10 cellular contexts compared by ENCODE assay signal in genomic region chr12:57079821-57080220, GRCh38. TPM values are rescaled to one million over a fixed set of nuclear protein-coding genes. Genes with fewer than 3 reads are reported as not detected.
DNase-seq lines count a peak whose midpoint lies in the region; ATAC-seq and TF ChIP-seq lines count a peak whose summit lies in the region.
"Had no signal": no experiment of that assay in that cellular context is flagged by ENCODE, and none has a peak within 500 bp of the region (broad histone marks: within the 10 kb centered on the region; RNA-seq: fewer than 3 reads in every experiment).

No MANE protein-coding gene starts in this region.

- H2BK12ac ChIP-seq in neuronal stem cell (ENCODE audit: low read length) = no peak overlapping the region

- no peak for TF ChIP-seq POLR2A in gastroesophageal sphincter (IDR thresholded peaks at IDR 0.05)
- TF ChIP-seq POLR2A in spleen (IDR thresholded peaks at IDR 0.05) = no peak

- ATAC-seq in gastroesophageal sphincter = no peak

- H4K20me1 ChIP-seq in SU-DHL-6 (ENCODE audit: low read depth, low read length) = no peaks in the 10 kb centered on the region

- DNase-seq in T-helper 2 cell treated with Interferon-gamma antibody and Interleukin-4, amounts not matched to agents 5 μg/mL and 100 μg/mL, for 36 hours (ENCODE audit: low spot score) = no peak
- DNase-seq in T-helper 2 cell (no peak), spleen (no peak), NCI-H1694 (lab: John Stamatoyannopoulos, UW) (no peak), neuronal stem cell (ENCODE audit: low spot score) (no peak), NCI-H1436 treated with DMSO at 0.1 percent for 48 hours (lab: John Stamatoyannopoulos, UW) (no peak)
- DNase-seq: NCI-H524 treated with DMSO at 0.1 percent for 48 hours had no signal

- H3K9ac ChIP-seq in SU-DHL-6 (ENCODE audit: low read length) (peak overlapping the region; percentile 50), neuronal stem cell (ENCODE audit: low read depth, low read length, poor library complexity) (no peak overlapping the region)

- no peak overlapping the region for H3K23ac ChIP-seq in neuronal stem cell (ENCODE audit: low read depth, low read length, poor library complexity)

- no peak overlapping the region for H3K4ac ChIP-seq in neuronal stem cell (ENCODE audit: low read length)

- no peak overlapping the region for H4K8ac ChIP-seq in neuronal stem cell (ENCODE audit: low read depth, low read length)

- H3K18ac ChIP-seq in neuronal stem cell (ENCODE audit: low read length) = no peak overlapping the region

- no peaks in the 10 kb centered on the region for H3K9me3 ChIP-seq in SU-DHL-6 (ENCODE audit: insufficient read depth, low read length)
- no peaks in the 10 kb centered on the region for H3K9me3 ChIP-seq in gastroesophageal sphincter
- H3K9me3 ChIP-seq in spleen = no peaks in the 10 kb centered on the region
- H3K9me3 ChIP-seq in neuronal stem cell (replicated peaks in 1 of 2; ENCODE audit: control insufficient read depth in 2 of 2, insufficient read depth in 1 of 2, low read depth in 1 of 2, low read length in 2 of 2) = no peaks in the 10 kb centered on the region

- TF ChIP-seq EP300 in gastroesophageal sphincter (IDR thresholded peaks at IDR 0.05) = no peak

- H3K4me1 ChIP-seq in gastroesophageal sphincter (peaks cover 0 to 25% (median 11%) of the 10 kb centered on the region in 3 donors), spleen (peaks cover 12 to 36% (median 25%) of the 10 kb centered on the region in 6 donors), neuronal stem cell (ENCODE audit: control insufficient read depth in 2 of 2, insufficient read depth in 1 of 2, low read depth in 1 of 2, low read length in 2 of 2) (peaks cover 0 to 4% of the 10 kb centered on the region in 2 donors)

- H2AFZ ChIP-seq in SU-DHL-6 (ENCODE audit: low read depth, low read length, severe bottlenecking) = no peak overlapping the region
- H2AFZ ChIP-seq in neuronal stem cell (ENCODE audit: low read length) = no peak overlapping the region

- H3K4me3 Mint-ChIP-seq in T-helper 2 cell treated with Interferon-gamma antibody and Interleukin-4, amounts not matched to agents 5 μg/mL and 100 μg/mL, for 36 hours = peak overlapping the region; percentile 99

- H3K27ac ChIP-seq in SU-DHL-6 (ENCODE audit: low read depth, low read length) = no peak overlapping the region
- H3K27ac ChIP-seq in gastroesophageal sphincter = peak overlapping the region; percentile 76 to 87 (median 84)
- H3K27ac ChIP-seq in spleen = peak overlapping the region in 7 of 8 donors; percentile 85 to 91 (median 88)
- H3K27ac ChIP-seq in neuronal stem cell (replicated peaks; ENCODE audit: low read length) = no peak overlapping the region

- peaks cover 25% of the 10 kb centered on the region for H3K79me2 ChIP-seq in SU-DHL-6 (ENCODE audit: insufficient read depth, low read length)

- peak overlapping the region; percentile 98 for H3K27ac Mint-ChIP-seq in T-helper 2 cell treated with Interferon-gamma antibody and Interleukin-4, amounts not matched to agents 5 μg/mL and 100 μg/mL, for 36 hours

- no peaks in the 10 kb centered on the region for H3K9me3 Mint-ChIP-seq in T-helper 2 cell treated with Interferon-gamma antibody and Interleukin-4, amounts not matched to agents 5 μg/mL and 100 μg/mL, for 36 hours

- no peak overlapping the region for H4K91ac ChIP-seq in neuronal stem cell (ENCODE audit: low read depth, low read length, poor library complexity)

- WGBS in gastroesophageal sphincter (ENCODE audit: low coverage in 1 of 2), 2 donors = 67 to 88% methylated on average over 1 of the region's 1 CpG
- 74 to 90% (median 84%) methylated on average over 1 of the region's 1 CpG for WGBS in spleen, 5 donors
- no CpG with 5 or more reads among the region's 1 CpG for WGBS in neuronal stem cell (ENCODE audit: extremely low coverage in 2 of 2, insufficient read length in 2 of 2, insufficient replicate concordance in 1 of 2), 2 donors

- no peaks in the 10 kb centered on the region for H3K27me3 ChIP-seq in SU-DHL-6 (ENCODE audit: low read length)
- no peaks in the 10 kb centered on the region for H3K27me3 ChIP-seq in gastroesophageal sphincter
- H3K27me3 ChIP-seq in spleen (replicated peaks in 1 of 7) = no peaks in the 10 kb centered on the region
- H3K27me3 ChIP-seq in neuronal stem cell (ENCODE audit: control insufficient read depth in 3 of 3, insufficient read depth in 3 of 3, low read depth in 1 of 3, low read length in 3 of 3) = no peaks in the 10 kb centered on the region

- no peak overlapping the region for H3K14ac ChIP-seq in neuronal stem cell (ENCODE audit: low read length)

- peaks cover 16% of the 10 kb centered on the region for H3K4me1 Mint-ChIP-seq in T-helper 2 cell treated with Interferon-gamma antibody and Interleukin-4, amounts not matched to agents 5 μg/mL and 100 μg/mL, for 36 hours (ENCODE audit: low read depth)

- peak overlapping the region; percentile 93 for H3K4me2 ChIP-seq in SU-DHL-6 (ENCODE audit: low read depth, low read length, poor library complexity, severe bottlenecking)
- H3K4me2 ChIP-seq in neuronal stem cell (ENCODE audit: insufficient read depth, low read length, poor library complexity, severe bottlenecking) = no peak overlapping the region

- H3K4me3 ChIP-seq in SU-DHL-6 (ENCODE audit: insufficient read depth, low read length, poor library complexity, severe bottlenecking) (no peak overlapping the region), gastroesophageal sphincter (no peak overlapping the region), spleen (no peak overlapping the region), neuronal stem cell (ENCODE audit: low read length in 2 of 2) (no peak overlapping the region)

- peaks cover 2% of the 10 kb centered on the region; the same call in 1 of the 2 replicates for H3K36me3 ChIP-seq in SU-DHL-6 (ENCODE audit: low read length)
- H3K36me3 ChIP-seq in gastroesophageal sphincter = peaks cover 0 to 10% of the 10 kb centered on the region in 2 donors
- peaks cover 0 to 10% (median 0%) of the 10 kb centered on the region in 6 donors for H3K36me3 ChIP-seq in spleen
- peaks cover 3 to 11% of the 10 kb centered on the region in 2 donors for H3K36me3 ChIP-seq in neuronal stem cell (replicated peaks in 1 of 2; ENCODE audit: control insufficient read depth in 2 of 2, insufficient read depth in 2 of 2, low read length in 2 of 2)

- intact Hi-C loops in spleen (cut with DNase I; ENCODE audit: low total_unique reads) = no loop called here

- peaks cover 13% of the 10 kb centered on the region for H3K36me3 Mint-ChIP-seq in T-helper 2 cell treated with Interferon-gamma antibody and Interleukin-4, amounts not matched to agents 5 μg/mL and 100 μg/mL, for 36 hours (ENCODE audit: low read depth)

- H2AK5ac ChIP-seq in neuronal stem cell (ENCODE audit: low read depth, low read length) = no peak overlapping the region

- H3K9me2 ChIP-seq in SU-DHL-6 (replicated peaks; ENCODE audit: insufficient read depth, low read length) = no peaks in the 10 kb centered on the region

- H2BK5ac ChIP-seq in neuronal stem cell (ENCODE audit: low read length) = no peak overlapping the region

- no peak overlapping the region for H2BK120ac ChIP-seq in neuronal stem cell (ENCODE audit: low read depth, low read length)

- no peaks in the 10 kb centered on the region for H3K27me3 Mint-ChIP-seq in T-helper 2 cell treated with Interferon-gamma antibody and Interleukin-4, amounts not matched to agents 5 μg/mL and 100 μg/mL, for 36 hours (ENCODE audit: low read depth)

- H3K79me1 ChIP-seq in neuronal stem cell (ENCODE audit: low read depth, low read length) = peaks cover 5% of the 10 kb centered on the region

- peaks cover 4% of the 10 kb centered on the region; the same call in 1 of the 2 replicates for H3F3A ChIP-seq in SU-DHL-6 (ENCODE audit: insufficient read depth)

- no peak overlapping the region for H2BK15ac ChIP-seq in neuronal stem cell (ENCODE audit: low read length)

- TF ChIP-seq CTCF in SU-DHL-6 (IDR thresholded peaks at IDR 0.05; ENCODE audit: insufficient read depth, low read length, poor library complexity, severe bottlenecking) (no peak), gastroesophageal sphincter (IDR thresholded peaks at IDR 0.05) (no peak), spleen (IDR thresholded peaks at IDR 0.05 in 8 of 11, conservative IDR thresholded peaks at IDR 0.05 in 3 of 11) (no peak)

RNA-seq across cellular contexts. Expression of gene NEMP1, which starts 1.2 kb away (rescaled TPM):
- total RNA-seq in gastroesophageal sphincter (10 to 100 TPM; 11.8 to 14.9 (median 12.7) TPM), spleen (10 to 100 TPM; 13.3 to 17.1 (median 15.3) TPM)
- 1 to 10 TPM; 4.5 to 5.1 (median 4.7) TPM for polyA plus RNA-seq in spleen
- 31.6 TPM for polyA plus RNA-seq in neuronal stem cell (2013, experiment 1 of 2)
- polyA plus RNA-seq in neuronal stem cell (2013, experiment 2 of 2) = 33.0 TPM

RNA-seq across cellular contexts. Expression of gene NAB2, which starts 9.1 kb away (rescaled TPM):
- total RNA-seq in gastroesophageal sphincter (10 to 100 TPM; 30.7 to 41.3 (median 38.8) TPM), spleen (10 to 100 TPM; 14.8 to 25.0 (median 18.2) TPM)
- polyA plus RNA-seq in spleen = 10 to 100 TPM in 2 of 3 donors, 1 to 10 TPM in 1; 9.0 to 19.1 (median 13.2) TPM
- polyA plus RNA-seq in neuronal stem cell (2013, experiment 1 of 2) = 51.0 TPM
- polyA plus RNA-seq in neuronal stem cell (2013, experiment 2 of 2) = 47.9 TPM

RNA-seq across cellular contexts. Expression of gene MYO1A, which starts 29.9 kb away (rescaled TPM):
- under 1 TPM; 0.22 to 0.54 (median 0.29) TPM for total RNA-seq in gastroesophageal sphincter
- total RNA-seq in spleen = 1 to 10 TPM in 1 of 7 donors, under 1 TPM in 5, not detected in 1; 0.14 to 1.4 (median 0.48) TPM
- under 1 TPM; 0.12 to 0.22 (median 0.20) TPM for polyA plus RNA-seq in spleen
- polyA plus RNA-seq in neuronal stem cell (2013, experiment 1 of 2) = 0.04 TPM
- polyA plus RNA-seq in neuronal stem cell (2013, experiment 2 of 2) = 0.01 TPM
- total RNA-seq: renal cortical epithelial cell had no signal

RNA-seq across cellular contexts. Expression of gene STAT6, which starts 31.3 kb away (rescaled TPM):
- total RNA-seq in gastroesophageal sphincter = 100 to 1,000 TPM in 3 of 4 donors, 10 to 100 TPM in 1; 92.5 to 166 (median 156) TPM
- 100 to 1,000 TPM; 196 to 336 (median 280) TPM for total RNA-seq in spleen
- polyA plus RNA-seq in spleen = 100 to 1,000 TPM; 140 to 312 (median 241) TPM
- polyA plus RNA-seq in neuronal stem cell (2013, experiment 1 of 2) = 9.9 TPM
- polyA plus RNA-seq in neuronal stem cell (2013, experiment 2 of 2) = 8.0 TPM

RNA-seq across cellular contexts. Expression of gene LRP1, which starts 48.5 kb away (rescaled TPM):
- total RNA-seq in gastroesophageal sphincter (100 to 1,000 TPM; 185 to 292 (median 216) TPM), spleen (100 to 1,000 TPM; 103 to 216 (median 181) TPM)
- 10 to 100 TPM in 2 of 3 donors, 1 to 10 TPM in 1; 8.9 to 24.0 (median 13.0) TPM for polyA plus RNA-seq in spleen
- 13.3 TPM for polyA plus RNA-seq in neuronal stem cell (2013, experiment 1 of 2)
- 12.4 TPM for polyA plus RNA-seq in neuronal stem cell (2013, experiment 2 of 2)

Comparison
In these comparisons a context has a peak if more than half of its experiments do, and no peak if none do; other contexts are left out.
1. H3K27ac ChIP-seq: peak in gastroesophageal sphincter (4 of 4) and spleen (7 of 8); none in SU-DHL-6 (single experiment) and neuronal stem cell (single experiment).